In the genomic region with DNA sequence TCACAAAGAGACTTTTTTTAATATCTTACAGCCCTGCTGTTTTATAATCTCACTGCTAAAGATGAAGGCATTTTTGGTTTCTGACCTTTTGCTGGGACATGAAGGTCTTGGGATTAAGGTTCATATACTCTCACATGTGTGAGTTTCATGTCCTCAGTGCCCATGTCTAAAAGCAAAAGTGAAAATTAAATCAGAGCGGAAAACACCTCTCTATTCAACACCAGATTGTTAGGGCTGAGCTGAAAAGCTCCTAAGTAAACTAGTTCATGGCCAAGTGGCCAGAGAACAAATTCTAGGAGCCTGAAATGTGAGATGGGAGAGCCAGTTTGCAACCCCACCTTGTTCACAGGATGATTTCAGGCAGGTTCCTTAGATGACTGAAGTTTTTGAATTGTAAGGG, we compare ENCODE assay signal across 14 cellular contexts.
DNase-seq lines count a peak whose midpoint lies in the region; ATAC-seq and TF ChIP-seq lines count a peak whose summit lies in the region.
"Had no signal": no experiment of that assay in that cellular context is flagged by ENCODE, and none has a peak within 500 bp of the region (broad histone marks: within the 10 kb centered on the region; RNA-seq: fewer than 3 reads in every experiment).

No MANE protein-coding gene starts in this region.

- H3K36me3 Mint-ChIP-seq in CD4-positive, CD25-positive, alpha-beta regulatory T cell: no peaks in the 10 kb centered on the region
- H3K36me3 Mint-ChIP-seq in T-helper 17 cell (ENCODE audit: low read depth) (no peaks in the 10 kb centered on the region), Calu3 (ENCODE audit: insufficient read depth, unreplicated experiment) (no peaks in the 10 kb centered on the region)
- H3K36me3 Mint-ChIP-seq: natural killer cell treated with Interleukin-12 subunit alpha and Interleukin-12 subunit beta and Interleukin-15 and Interleukin-18, amount 100 ng/mL, for 72 hours had no signal

- CTCF ChIA-PET in Calu3 (lab: Charles Lee): no interaction called here

- H3K27ac Mint-ChIP-seq in CD4-positive, CD25-positive, alpha-beta regulatory T cell: peak overlapping the region; percentile 4 to 37 (median 6)
- H3K27ac Mint-ChIP-seq in T-helper 17 cell (no peak overlapping the region), Calu3 (ENCODE audit: unreplicated experiment) (no peak overlapping the region)
- H3K27ac Mint-ChIP-seq: natural killer cell treated with Interleukin-12 subunit alpha and Interleukin-12 subunit beta and Interleukin-15 and Interleukin-18, amount 100 ng/mL, for 72 hours had no signal

- ATAC-seq in CD4-positive, CD25-positive, alpha-beta regulatory T cell (ENCODE audit: low read depth in 2 of 2): no peak
- ATAC-seq in GM19043 (IDR thresholded peaks at IDR 0.05; ENCODE audit: low read depth, unreplicated experiment) (peak; percentile 66), GM21825 (IDR thresholded peaks at IDR 0.05; ENCODE audit: unreplicated experiment) (peak; percentile 79), HG03175 (IDR thresholded peaks at IDR 0.05; ENCODE audit: unreplicated experiment) (peak; percentile 84), T-helper 17 cell (no peak)
- ATAC-seq: natural killer cell treated with Interleukin-12 subunit alpha and Interleukin-12 subunit beta and Interleukin-15 and Interleukin-18, amount 100 ng/mL, for 72 hours had no signal

- intact Hi-C loops in sigmoid colon (cut with DNase I) (no loop called here), Calu3 (cut with micrococcal nuclease; ENCODE audit: unreplicated experiment) (no loop called here), cardiac septum (cut with DNase I) (no loop called here)

- no peaks in the 10 kb centered on the region for H3K9me3 ChIP-seq in CD4-positive, CD25-positive, alpha-beta regulatory T cell (ENCODE audit: control insufficient read depth in 2 of 2, low read length in 2 of 2)
- H3K9me3 ChIP-seq in sigmoid colon: no peaks in the 10 kb centered on the region
- no peaks in the 10 kb centered on the region for H3K9me3 ChIP-seq in T-helper 17 cell (ENCODE audit: control insufficient read depth, low read length, poor library complexity, severe bottlenecking)

- H3K36me3 ChIP-seq in CD4-positive, CD25-positive, alpha-beta regulatory T cell (ENCODE audit: control insufficient read depth, insufficient read depth, low read length): no peaks in the 10 kb centered on the region
- no peaks in the 10 kb centered on the region for H3K36me3 ChIP-seq in sigmoid colon
- H3K36me3 ChIP-seq: WERI-Rb-1 had no signal

- peak overlapping the region; percentile 44 for H3K4me3 ChIP-seq in CD4-positive, CD25-positive, alpha-beta regulatory T cell (ENCODE audit: low read depth, low read length)
- no peak overlapping the region for H3K4me3 ChIP-seq in sigmoid colon

- DNase-seq in CD4-positive, CD25-positive, alpha-beta regulatory T cell: peak in 1 of 3 donors; percentile 17
- DNase-seq in sigmoid colon (no peak), T-helper 17 cell (no peak), Calu3 (no peak), cardiac septum (ENCODE audit: low spot score) (no peak)
- DNase-seq: effector CD4-positive, alpha-beta T cell; NCI-H1048; NCI-H526 treated with DMSO at 0.1 percent for 48 hours; SIG-M5; WERI-Rb-1 had no signal

- no TSS peak for BruUV-seq in Calu3 (replicated peaks; lab: Mats Ljungman, UMichigan)

- no peaks in the 10 kb centered on the region for H3K4me1 ChIP-seq in CD4-positive, CD25-positive, alpha-beta regulatory T cell (ENCODE audit: control insufficient read depth, insufficient read depth, low read length, poor library complexity, severe bottlenecking)
- no peaks in the 10 kb centered on the region for H3K4me1 ChIP-seq in sigmoid colon

- TF ChIP-seq POLR2A in sigmoid colon (IDR thresholded peaks at IDR 0.05): no peak

- H3K27ac ChIP-seq in CD4-positive, CD25-positive, alpha-beta regulatory T cell (ENCODE audit: insufficient read depth, low read length, poor library complexity, severe bottlenecking): no peak overlapping the region
- H3K27ac ChIP-seq in sigmoid colon: no peak overlapping the region
- H3K27ac ChIP-seq: WERI-Rb-1 had no signal

- no peaks in the 10 kb centered on the region for H3K27me3 Mint-ChIP-seq in CD4-positive, CD25-positive, alpha-beta regulatory T cell
- peaks cover 5% of the 10 kb centered on the region for H3K27me3 Mint-ChIP-seq in T-helper 17 cell
- H3K27me3 Mint-ChIP-seq in Calu3 (ENCODE audit: unreplicated experiment): peaks cover 29% of the 10 kb centered on the region
- H3K27me3 Mint-ChIP-seq: natural killer cell treated with Interleukin-12 subunit alpha and Interleukin-12 subunit beta and Interleukin-15 and Interleukin-18, amount 100 ng/mL, for 72 hours had no signal

- no peak for TF ChIP-seq CTCF in sigmoid colon (IDR thresholded peaks at IDR 0.05)
- no peak for TF ChIP-seq CTCF in Calu3 (IDR thresholded peaks at IDR 0.05; ENCODE audit: unreplicated experiment)

- peaks cover 0 to 15% (median 3%) of the 10 kb centered on the region in 4 donors for H3K4me1 Mint-ChIP-seq in CD4-positive, CD25-positive, alpha-beta regulatory T cell
- H3K4me1 Mint-ChIP-seq in T-helper 17 cell (no peaks in the 10 kb centered on the region), Calu3 (ENCODE audit: low read depth, unreplicated experiment) (no peaks in the 10 kb centered on the region)

- H3K4me3 Mint-ChIP-seq in CD4-positive, CD25-positive, alpha-beta regulatory T cell: peak overlapping the region in 2 of 4 donors; percentile 34 to 36
- H3K4me3 Mint-ChIP-seq in T-helper 17 cell (no peak overlapping the region), Calu3 (ENCODE audit: low read depth, unreplicated experiment) (no peak overlapping the region)
- H3K4me3 Mint-ChIP-seq: natural killer cell treated with Interleukin-12 subunit alpha and Interleukin-12 subunit beta and Interleukin-15 and Interleukin-18, amount 100 ng/mL, for 72 hours had no signal

- 28 to 65% methylated on average over 1 of the region's 1 CpG for WGBS in sigmoid colon, 2 donors

- peaks cover 0 to 3% (median 1%) of the 10 kb centered on the region in 7 donors for H3K9me3 Mint-ChIP-seq in CD4-positive, CD25-positive, alpha-beta regulatory T cell
- no peaks in the 10 kb centered on the region for H3K9me3 Mint-ChIP-seq in Calu3 (ENCODE audit: low read depth, unreplicated experiment)
- H3K9me3 Mint-ChIP-seq: natural killer cell treated with Interleukin-12 subunit alpha and Interleukin-12 subunit beta and Interleukin-15 and Interleukin-18, amount 100 ng/mL, for 72 hours had no signal

- no peak for TF ChIP-seq EP300 in sigmoid colon (IDR thresholded peaks at IDR 0.05)

- H3K27me3 ChIP-seq in CD4-positive, CD25-positive, alpha-beta regulatory T cell (ENCODE audit: control insufficient read depth, insufficient read depth, low read length): no peaks in the 10 kb centered on the region
- H3K27me3 ChIP-seq in sigmoid colon: no peaks in the 10 kb centered on the region

Comparison
In these comparisons a context has a peak if more than half of its experiments do, and no peak if none do; other contexts are left out.
1. ATAC-seq: peak in GM19043 (single experiment), GM21825 (single experiment) and HG03175 (single experiment); none in CD4-positive, CD25-positive, alpha-beta regulatory T cell (0 of 2) and T-helper 17 cell (single experiment).
2. H3K27ac Mint-ChIP-seq: peak in CD4-positive, CD25-positive, alpha-beta regulatory T cell (3 of 3); none in T-helper 17 cell (single experiment) and Calu3 (single experiment).